ENCODE assay signal across 1 cellular context in genomic region chr19:35486268-35486708, GRCh38.
TF ChIP-seq lines count a peak whose summit lies in the region.

No MANE protein-coding gene starts in this region.

TF ChIP-seq in HepG2, 621 proteins besides CTCF, POLR2A, EP300 and RAD21 (continued from another document and continues in another):
- TF ChIP-seq ZNF362 (CRISPR knock-in tag; IDR thresholded peaks at IDR 0.05; ENCODE audit: borderline replicate concordance) = peak; percentile 77; the same call in 1 of the 2 replicates
- TF ChIP-seq HNF4G (IDR thresholded peaks at IDR 0.05; ENCODE audit: borderline replicate concordance, low read depth, low read length) = peak; percentile 61
- no peak for TF ChIP-seq HNF4G (CRISPR knock-in tag; IDR thresholded peaks at IDR 0.05; ENCODE audit: borderline replicate concordance, low read depth)
- TF ChIP-seq ZNF431 (CRISPR knock-in tag; IDR thresholded peaks at IDR 0.05; ENCODE audit: borderline replicate concordance, low read depth) = no peak
- TF ChIP-seq ZNF205 (CRISPR knock-in tag; IDR thresholded peaks at IDR 0.05) = no peak
- no peak for TF ChIP-seq ZHX2 (IDR thresholded peaks at IDR 0.05; ENCODE audit: low read depth)
- no peak for TF ChIP-seq ZHX2 (CRISPR knock-in tag; IDR thresholded peaks at IDR 0.05; ENCODE audit: borderline replicate concordance)
- no peak for TF ChIP-seq USF2 (IDR thresholded peaks at IDR 0.05; ENCODE audit: low read depth, low read length)
- no peak for TF ChIP-seq USF2 (CRISPR knock-in tag; IDR thresholded peaks at IDR 0.05; ENCODE audit: borderline replicate concordance)
- peak; percentile 55; the same call in 1 of the 2 replicates for TF ChIP-seq SOX5 (CRISPR knock-in tag; IDR thresholded peaks at IDR 0.05; ENCODE audit: borderline replicate concordance)
- no peak for TF ChIP-seq DPF2 (CRISPR knock-in tag; IDR thresholded peaks at IDR 0.05; ENCODE audit: borderline replicate concordance, low read depth)
- no peak for TF ChIP-seq ZNF503 (CRISPR knock-in tag; IDR thresholded peaks at IDR 0.05)
- TF ChIP-seq ARNT (IDR thresholded peaks at IDR 0.05) = no peak
- TF ChIP-seq MTA1 (CRISPR knock-in tag; IDR thresholded peaks at IDR 0.05; ENCODE audit: borderline replicate concordance) = no peak; the same call in 1 of the 2 replicates
- no peak for TF ChIP-seq ZNF350 (CRISPR knock-in tag; IDR thresholded peaks at IDR 0.05; ENCODE audit: borderline replicate concordance, low read depth)
- TF ChIP-seq ZC3H4 (CRISPR knock-in tag; IDR thresholded peaks at IDR 0.05; ENCODE audit: borderline replicate concordance) = no peak
- TF ChIP-seq SKI (IDR thresholded peaks at IDR 0.05; ENCODE audit: partially characterized antibody) = no peak
- peak; percentile 36; the same call in 1 of the 2 replicates for TF ChIP-seq PHF21A (CRISPR knock-in tag; IDR thresholded peaks at IDR 0.05)
- no peak for TF ChIP-seq TMF1 (CRISPR knock-in tag; IDR thresholded peaks at IDR 0.05; ENCODE audit: low read depth)
- no peak for TF ChIP-seq IKZF1 (IDR thresholded peaks at IDR 0.05)
- TF ChIP-seq PCBP1 (IDR thresholded peaks at IDR 0.05; ENCODE audit: borderline replicate concordance, low read depth, low read length) = no peak
- no peak for TF ChIP-seq ZNF512B (CRISPR knock-in tag; IDR thresholded peaks at IDR 0.05; ENCODE audit: borderline replicate concordance)
- no peak for TF ChIP-seq FLYWCH1 (CRISPR knock-in tag; IDR thresholded peaks at IDR 0.05)
- TF ChIP-seq TFE3 (CRISPR knock-in tag; IDR thresholded peaks at IDR 0.05) = peak; percentile 64
- TF ChIP-seq MEF2D (CRISPR knock-in tag; IDR thresholded peaks at IDR 0.05) = no peak
- TF ChIP-seq ZNF337 (CRISPR knock-in tag; IDR thresholded peaks at IDR 0.05; ENCODE audit: borderline replicate concordance, low read depth) = no peak
- TF ChIP-seq ZNF672 (CRISPR knock-in tag; IDR thresholded peaks at IDR 0.05) = no peak
- TF ChIP-seq ZNF20 (CRISPR knock-in tag; IDR thresholded peaks at IDR 0.05) = no peak
- TF ChIP-seq CHD4 (IDR thresholded peaks at IDR 0.05; ENCODE audit: borderline replicate concordance, low read length) = no peak
- 0 out of 2 replicates have a peak, but pooled peaks have one; percentile 23 for TF ChIP-seq RARA (CRISPR knock-in tag; IDR thresholded peaks at IDR 0.05)
- TF ChIP-seq ZNF841 (CRISPR knock-in tag; IDR thresholded peaks at IDR 0.05; ENCODE audit: borderline replicate concordance) = no peak
- no peak for TF ChIP-seq ZNF543 (CRISPR knock-in tag; IDR thresholded peaks at IDR 0.05)
- no peak for TF ChIP-seq ZNF839 (CRISPR knock-in tag; IDR thresholded peaks at IDR 0.05; ENCODE audit: borderline replicate concordance)
- TF ChIP-seq TAF15 (IDR thresholded peaks at IDR 0.05; ENCODE audit: low read depth, low read length, poor library complexity, severe bottlenecking) = no peak
- TF ChIP-seq ZBED4 (CRISPR knock-in tag; IDR thresholded peaks at IDR 0.05; ENCODE audit: borderline replicate concordance) = no peak
- TF ChIP-seq THRA (CRISPR knock-in tag; IDR thresholded peaks at IDR 0.05; ENCODE audit: borderline replicate concordance) = no peak
- TF ChIP-seq ZNF724P (CRISPR knock-in tag; IDR thresholded peaks at IDR 0.05; ENCODE audit: borderline replicate concordance) = no peak
- TF ChIP-seq ZNF550 (CRISPR knock-in tag; IDR thresholded peaks at IDR 0.05; ENCODE audit: borderline replicate concordance) = no peak
- peak; percentile 48 for TF ChIP-seq CREM (IDR thresholded peaks at IDR 0.05)
- no peak for TF ChIP-seq CREM (CRISPR knock-in tag; IDR thresholded peaks at IDR 0.05)
- TF ChIP-seq NFIB (CRISPR knock-in tag; IDR thresholded peaks at IDR 0.05; ENCODE audit: borderline replicate concordance) = no peak
